In the genomic region with DNA sequence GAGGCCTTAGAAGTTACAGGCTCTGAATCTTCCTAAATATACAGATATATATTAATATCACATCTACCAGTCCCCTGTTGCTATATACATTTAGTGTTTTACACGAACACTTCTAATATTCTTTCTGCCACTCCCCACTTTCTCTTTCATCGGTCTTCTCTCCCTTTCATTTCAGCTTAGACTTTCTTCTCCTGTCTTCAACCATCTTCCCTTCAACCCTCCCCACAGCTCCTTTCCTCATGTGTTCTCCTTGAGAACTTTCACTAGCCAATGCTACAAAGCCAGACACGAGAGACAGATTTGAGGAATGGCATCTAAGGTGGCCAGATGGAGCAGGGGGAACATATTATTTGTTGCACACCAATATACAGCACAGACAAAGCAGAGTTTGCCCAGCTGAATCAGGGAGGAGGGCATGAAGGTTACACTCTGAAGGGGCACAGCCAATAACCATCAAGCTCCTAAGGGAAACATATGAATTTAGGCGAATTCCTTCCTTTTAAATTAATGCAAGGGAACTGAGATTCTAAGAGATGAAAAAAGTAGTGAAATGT, we compare ENCODE assay signal across 17 cellular contexts.
A peak's percentile ranks its signal among the peaks of the same experiment; 100 is the strongest.
DNase-seq lines count a peak whose midpoint lies in the region; ATAC-seq and TF ChIP-seq lines count a peak whose summit lies in the region.
"Had no signal": no experiment of that assay in that cellular context is flagged by ENCODE, and none has a peak within 500 bp of the region (broad histone marks: within the 10 kb centered on the region; RNA-seq: fewer than 3 reads in every experiment).

No MANE protein-coding gene starts in this region.

- CTCF ChIA-PET in HEK293 (lab: Yijun Ruan, JAX) (interaction anchor here (0.6 to 0.7 kb wide), 2 partner anchors 181 to 231 kb away, joined by 3 read pairs; no protein-coding TSS in a partner anchor), WTC11 (lab: Charles Lee) (no interaction called here)

- peaks cover 50% of the 10 kb centered on the region for H3K4me1 Mint-ChIP-seq in WTC11
- peaks cover 30% of the 10 kb centered on the region for H3K4me1 Mint-ChIP-seq in nephron progenitor cell
- H3K4me1 Mint-ChIP-seq: CD14-positive monocyte, IgD-negative memory B cell had no signal

- 0 out of 2 replicates have a peak overlapping the region, but pooled peaks have one; percentile 35 for H3K27ac Mint-ChIP-seq in WTC11
- peak overlapping the region; percentile 39 for H3K27ac Mint-ChIP-seq in nephron progenitor cell
- H3K27ac Mint-ChIP-seq: CD14-positive monocyte; CD8-positive, alpha-beta T cell; IgD-negative memory B cell had no signal

- H3K27ac ChIP-seq in HEK293 (ENCODE audit: extremely low read depth, low read depth, low read length), result no peak overlapping the region
- H3K27ac ChIP-seq: A549 had no signal

- peaks cover 35% of the 10 kb centered on the region for H3K4me1 ChIP-seq in HEK293 (ENCODE audit: control insufficient read depth, insufficient read depth, low read length)

- H3K9me3 Mint-ChIP-seq in WTC11, result no peaks in the 10 kb centered on the region
- no peaks in the 10 kb centered on the region for H3K9me3 Mint-ChIP-seq in nephron progenitor cell
- H3K9me3 Mint-ChIP-seq: CD8-positive, alpha-beta T cell; IgD-negative memory B cell had no signal

- H3K9me3 ChIP-seq in HEK293 (ENCODE audit: control insufficient read depth, insufficient read depth, low read depth, low read length), result no peaks in the 10 kb centered on the region
- H3K9me3 ChIP-seq: A549 had no signal

- POLR2A ChIA-PET in HEK293 (lab: Yijun Ruan, JAX), result no interaction called here
- POLR2A ChIA-PET in WTC11 (lab: Charles Lee), result no interaction called here

- intact Hi-C loops in posterior cingulate gyrus (cut with DNase I), result no loop called here

- H3K4me3 Mint-ChIP-seq in WTC11, result no peak overlapping the region
- no peak overlapping the region for H3K4me3 Mint-ChIP-seq in nephron progenitor cell
- H3K4me3 Mint-ChIP-seq: CD14-positive monocyte; CD8-positive, alpha-beta T cell; IgD-negative memory B cell had no signal

- no peak overlapping the region for H3K4me3 ChIP-seq in HEK293 (ENCODE audit: low read depth, low read length)
- H3K4me3 ChIP-seq: A549, GM12878 had no signal

- ATAC-seq in WTC11, result no peak
- no peak for ATAC-seq in HG03521 (IDR thresholded peaks at IDR 0.05; ENCODE audit: unreplicated experiment)
- no peak for ATAC-seq in HG03342 (IDR thresholded peaks at IDR 0.05; ENCODE audit: unreplicated experiment)
- ATAC-seq: A549; CD8-positive, alpha-beta T cell; GM12878 had no signal

- DNase-seq in WTC11 (ENCODE audit: low spot score), result no peak
- no peak for DNase-seq in nephron progenitor cell
- DNase-seq in posterior cingulate gyrus, result no peak
- no peak for DNase-seq in NCI-H69 (lab: John Stamatoyannopoulos, UW)
- DNase-seq: CD8-positive, alpha-beta T cell; COR-L47; DMS153; GOT3; HCEC 1CT; KG1 had no signal

- H3K27me3 Mint-ChIP-seq in WTC11 (ENCODE audit: low read depth) (no peaks in the 10 kb centered on the region), nephron progenitor cell (ENCODE audit: low read depth, poor library complexity) (no peaks in the 10 kb centered on the region)
- H3K27me3 Mint-ChIP-seq: IgD-negative memory B cell had no signal

- H3K36me3 Mint-ChIP-seq in WTC11, result peaks cover 25% of the 10 kb centered on the region
- peaks cover 59% of the 10 kb centered on the region for H3K36me3 Mint-ChIP-seq in nephron progenitor cell (ENCODE audit: low read depth)
- H3K36me3 Mint-ChIP-seq: CD14-positive monocyte; CD8-positive, alpha-beta T cell; IgD-negative memory B cell had no signal

- H3K36me3 ChIP-seq in HEK293 (ENCODE audit: control insufficient read depth in 2 of 2, insufficient read depth in 1 of 2, low read length in 2 of 2), result peaks cover 15 to 20% of the 10 kb centered on the region in 2 experiments

- TF ChIP-seq CTCF in HEK293 (tag by site-specific recombination; IDR thresholded peaks at IDR 0.05) (no peak), WTC11 (IDR thresholded peaks at IDR 0.05) (no peak), nephron progenitor cell (IDR thresholded peaks at IDR 0.05) (no peak)

TF ChIP-seq in HEK293, 187 proteins besides CTCF, POLR2A, EP300 and RAD21 (continues in another document):
- TF ChIP-seq, protein P1, sequence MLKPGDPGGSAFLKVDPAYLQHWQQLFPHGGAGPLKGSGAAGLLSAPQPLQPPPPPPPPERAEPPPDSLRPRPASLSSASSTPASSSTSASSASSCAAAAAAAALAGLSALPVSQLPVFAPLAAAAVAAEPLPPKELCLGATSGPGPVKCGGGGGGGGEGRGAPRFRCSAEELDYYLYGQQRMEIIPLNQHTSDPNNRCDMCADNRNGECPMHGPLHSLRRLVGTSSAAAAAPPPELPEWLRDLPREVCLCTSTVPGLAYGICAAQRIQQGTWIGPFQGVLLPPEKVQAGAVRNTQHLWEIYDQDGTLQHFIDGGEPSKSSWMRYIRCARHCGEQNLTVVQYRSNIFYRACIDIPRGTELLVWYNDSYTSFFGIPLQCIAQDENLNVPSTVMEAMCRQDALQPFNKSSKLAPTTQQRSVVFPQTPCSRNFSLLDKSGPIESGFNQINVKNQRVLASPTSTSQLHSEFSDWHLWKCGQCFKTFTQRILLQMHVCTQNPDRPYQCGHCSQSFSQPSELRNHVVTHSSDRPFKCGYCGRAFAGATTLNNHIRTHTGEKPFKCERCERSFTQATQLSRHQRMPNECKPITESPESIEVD (tag by site-specific recombination; IDR thresholded peaks at IDR 0.05), result peak; percentile 38
- TF ChIP-seq, protein P2, sequence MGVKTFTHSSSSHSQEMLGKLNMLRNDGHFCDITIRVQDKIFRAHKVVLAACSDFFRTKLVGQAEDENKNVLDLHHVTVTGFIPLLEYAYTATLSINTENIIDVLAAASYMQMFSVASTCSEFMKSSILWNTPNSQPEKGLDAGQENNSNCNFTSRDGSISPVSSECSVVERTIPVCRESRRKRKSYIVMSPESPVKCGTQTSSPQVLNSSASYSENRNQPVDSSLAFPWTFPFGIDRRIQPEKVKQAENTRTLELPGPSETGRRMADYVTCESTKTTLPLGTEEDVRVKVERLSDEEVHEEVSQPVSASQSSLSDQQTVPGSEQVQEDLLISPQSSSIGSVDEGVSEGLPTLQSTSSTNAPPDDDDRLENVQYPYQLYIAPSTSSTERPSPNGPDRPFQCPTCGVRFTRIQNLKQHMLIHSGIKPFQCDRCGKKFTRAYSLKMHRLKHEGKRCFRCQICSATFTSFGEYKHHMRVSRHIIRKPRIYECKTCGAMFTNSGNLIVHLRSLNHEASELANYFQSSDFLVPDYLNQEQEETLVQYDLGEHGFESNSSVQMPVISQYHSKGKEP (tag by site-specific recombination; IDR thresholded peaks at IDR 0.05), result no peak
- TF ChIP-seq ZNF600 (tag by site-specific recombination; IDR thresholded peaks at IDR 0.05), result no peak
- 0 out of 2 replicates have a peak, but pooled peaks have one; percentile 21 for TF ChIP-seq MZF1 (tag by site-specific recombination; IDR thresholded peaks at IDR 0.05; ENCODE audit: borderline replicate concordance)
- TF ChIP-seq ZSCAN30 (tag by site-specific recombination; IDR thresholded peaks at IDR 0.05), result no peak

TF ChIP-seq in WTC11, 78 proteins besides CTCF, POLR2A, EP300 and RAD21:
- no peak for TF ChIP-seq ZNF396 (CRISPR knock-in tag; IDR thresholded peaks at IDR 0.05; ENCODE audit: borderline replicate concordance)
